1 cellular context compared by ENCODE assay signal in genomic region chr16:85137323-85138072, GRCh38.
TF ChIP-seq lines count a peak whose summit lies in the region.

No MANE protein-coding gene starts in this region.

TF ChIP-seq in HepG2, 621 proteins besides CTCF, POLR2A, EP300 and RAD21 (continued from another document and continues in another):
- TF ChIP-seq ZNF414 (CRISPR knock-in tag; IDR thresholded peaks at IDR 0.05) (peak; percentile 95), SNAPC4 (CRISPR knock-in tag; IDR thresholded peaks at IDR 0.05) (peak; percentile 95; the same call in 1 of the 2 replicates), ZNF781 (CRISPR knock-in tag; IDR thresholded peaks at IDR 0.05; ENCODE audit: borderline replicate concordance, not compliant biosample characterization) (no peak), SAFB2 (CRISPR knock-in tag; IDR thresholded peaks at IDR 0.05; ENCODE audit: borderline replicate concordance, low read depth) (peak; percentile 20), MAZ (IDR thresholded peaks at IDR 0.05; ENCODE audit: borderline replicate concordance, low read depth, low read length) (peak; percentile 57; the same call in 1 of the 2 replicates), MAZ (CRISPR knock-in tag; IDR thresholded peaks at IDR 0.05; ENCODE audit: low read depth) (peak; percentile 86), ZNF75D (CRISPR knock-in tag; IDR thresholded peaks at IDR 0.05; ENCODE audit: borderline replicate concordance) (no peak), ZMYM4 (CRISPR knock-in tag; IDR thresholded peaks at IDR 0.05) (peak; percentile 53), KMT2A (CRISPR knock-in tag; IDR thresholded peaks at IDR 0.05) (no peak; the same call in none of the 2 replicates), ZNF572 (CRISPR knock-in tag; IDR thresholded peaks at IDR 0.05) (no peak), ZNF484 (CRISPR knock-in tag; IDR thresholded peaks at IDR 0.05; ENCODE audit: borderline replicate concordance, low read depth) (no peak), BRF2 (CRISPR knock-in tag; IDR thresholded peaks at IDR 0.05) (no peak), MLX (CRISPR knock-in tag; IDR thresholded peaks at IDR 0.05) (peak; percentile 72), POLR2AphosphoS5 (IDR thresholded peaks at IDR 0.05; ENCODE audit: low read depth, low read length) (no peak; the same call in 1 of the 2 replicates), ZUFSP (CRISPR knock-in tag; IDR thresholded peaks at IDR 0.05; ENCODE audit: borderline replicate concordance) (no peak), ZNF296 (CRISPR knock-in tag; conservative IDR thresholded peaks at IDR 0.05) (0 out of 2 replicates have a peak, but pooled peaks have one; percentile 36), TRAFD1 (CRISPR knock-in tag; IDR thresholded peaks at IDR 0.05; ENCODE audit: borderline replicate concordance) (no peak), PHF20 (CRISPR knock-in tag; IDR thresholded peaks at IDR 0.05) (no peak), KLF16 (CRISPR knock-in tag; IDR thresholded peaks at IDR 0.05) (peak in 1 of 2 experiments; percentile 84; a peak in 2 of 4 replicates), ZIK1 (CRISPR knock-in tag; IDR thresholded peaks at IDR 0.05; ENCODE audit: borderline replicate concordance, low read depth) (no peak; the same call in 1 of the 2 replicates), ZNF34 (CRISPR knock-in tag; IDR thresholded peaks at IDR 0.05; ENCODE audit: borderline replicate concordance) (no peak; the same call in 1 of the 2 replicates), MTERF4 (CRISPR knock-in tag; IDR thresholded peaks at IDR 0.05) (no peak), ATF6 (CRISPR knock-in tag; conservative IDR thresholded peaks at IDR 0.05) (peak; percentile 54; the same call in 1 of the 2 replicates), CENPT (CRISPR knock-in tag; IDR thresholded peaks at IDR 0.05; ENCODE audit: low read depth) (no peak; the same call in 1 of the 2 replicates), ATF1 (CRISPR knock-in tag; IDR thresholded peaks at IDR 0.05) (no peak), GPN1 (CRISPR knock-in tag; IDR thresholded peaks at IDR 0.05; ENCODE audit: borderline replicate concordance) (no peak), ZFP37 (CRISPR knock-in tag; IDR thresholded peaks at IDR 0.05; ENCODE audit: borderline replicate concordance) (peak; percentile 63; the same call in 1 of the 2 replicates), HNRNPUL1 (IDR thresholded peaks at IDR 0.05; ENCODE audit: low read depth, low read length) (no peak), MYC (CRISPR knock-in tag; IDR thresholded peaks at IDR 0.05; ENCODE audit: borderline replicate concordance) (peak; percentile 71), JDP2 (CRISPR knock-in tag; IDR thresholded peaks at IDR 0.05; ENCODE audit: borderline replicate concordance) (no peak), ZFP41 (CRISPR knock-in tag; IDR thresholded peaks at IDR 0.05; ENCODE audit: borderline replicate concordance) (0 out of 2 replicates have a peak, but pooled peaks have one; percentile 62), KDM5B (CRISPR knock-in tag; IDR thresholded peaks at IDR 0.05; ENCODE audit: borderline replicate concordance) (peak; percentile 94), ETV6 (CRISPR knock-in tag; conservative IDR thresholded peaks at IDR 0.05) (peak; percentile 74; the same call in 1 of the 2 replicates), ZBTB3 (CRISPR knock-in tag; IDR thresholded peaks at IDR 0.05; ENCODE audit: borderline replicate concordance, low read depth) (peak; percentile 93), ZNF430 (CRISPR knock-in tag; IDR thresholded peaks at IDR 0.05) (peak; percentile 79; the same call in 1 of the 2 replicates)
- TF ChIP-seq, protein P1, sequence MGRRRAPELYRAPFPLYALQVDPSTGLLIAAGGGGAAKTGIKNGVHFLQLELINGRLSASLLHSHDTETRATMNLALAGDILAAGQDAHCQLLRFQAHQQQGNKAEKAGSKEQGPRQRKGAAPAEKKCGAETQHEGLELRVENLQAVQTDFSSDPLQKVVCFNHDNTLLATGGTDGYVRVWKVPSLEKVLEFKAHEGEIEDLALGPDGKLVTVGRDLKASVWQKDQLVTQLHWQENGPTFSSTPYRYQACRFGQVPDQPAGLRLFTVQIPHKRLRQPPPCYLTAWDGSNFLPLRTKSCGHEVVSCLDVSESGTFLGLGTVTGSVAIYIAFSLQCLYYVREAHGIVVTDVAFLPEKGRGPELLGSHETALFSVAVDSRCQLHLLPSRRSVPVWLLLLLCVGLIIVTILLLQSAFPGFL (CRISPR knock-in tag; IDR thresholded peaks at IDR 0.05) = no peak
- TF ChIP-seq, protein P2, sequence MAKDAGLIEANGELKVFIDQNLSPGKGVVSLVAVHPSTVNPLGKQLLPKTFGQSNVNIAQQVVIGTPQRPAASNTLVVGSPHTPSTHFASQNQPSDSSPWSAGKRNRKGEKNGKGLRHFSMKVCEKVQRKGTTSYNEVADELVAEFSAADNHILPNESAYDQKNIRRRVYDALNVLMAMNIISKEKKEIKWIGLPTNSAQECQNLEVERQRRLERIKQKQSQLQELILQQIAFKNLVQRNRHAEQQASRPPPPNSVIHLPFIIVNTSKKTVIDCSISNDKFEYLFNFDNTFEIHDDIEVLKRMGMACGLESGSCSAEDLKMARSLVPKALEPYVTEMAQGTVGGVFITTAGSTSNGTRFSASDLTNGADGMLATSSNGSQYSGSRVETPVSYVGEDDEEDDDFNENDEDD (CRISPR knock-in tag; IDR thresholded peaks at IDR 0.05; ENCODE audit: borderline replicate concordance) = peak; percentile 85
- TF ChIP-seq, protein P3, sequence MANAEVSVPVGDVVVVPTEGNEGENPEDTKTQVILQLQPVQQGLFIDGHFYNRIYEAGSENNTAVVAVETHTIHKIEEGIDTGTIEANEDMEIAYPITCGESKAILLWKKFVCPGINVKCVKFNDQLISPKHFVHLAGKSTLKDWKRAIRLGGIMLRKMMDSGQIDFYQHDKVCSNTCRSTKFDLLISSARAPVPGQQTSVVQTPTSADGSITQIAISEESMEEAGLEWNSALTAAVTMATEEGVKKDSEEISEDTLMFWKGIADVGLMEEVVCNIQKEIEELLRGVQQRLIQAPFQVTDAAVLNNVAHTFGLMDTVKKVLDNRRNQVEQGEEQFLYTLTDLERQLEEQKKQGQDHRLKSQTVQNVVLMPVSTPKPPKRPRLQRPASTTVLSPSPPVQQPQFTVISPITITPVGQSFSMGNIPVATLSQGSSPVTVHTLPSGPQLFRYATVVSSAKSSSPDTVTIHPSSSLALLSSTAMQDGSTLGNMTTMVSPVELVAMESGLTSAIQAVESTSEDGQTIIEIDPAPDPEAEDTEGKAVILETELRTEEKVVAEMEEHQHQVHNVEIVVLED (CRISPR knock-in tag; IDR thresholded peaks at IDR 0.05; ENCODE audit: borderline replicate concordance) = no peak
